In genomic region chr9:136947955-136948510, GRCh38 we compare ENCODE assay signal across 1 cellular context.
A peak's percentile ranks its signal among the peaks of the same experiment; 100 is the strongest.
TF ChIP-seq lines count a peak whose summit lies in the region.

No MANE protein-coding gene starts in this region.

TF ChIP-seq in HepG2, 621 proteins besides CTCF, POLR2A, EP300 and RAD21 (continued from another document and continues in another):
- TF ChIP-seq E2F2 (CRISPR knock-in tag; IDR thresholded peaks at IDR 0.05; ENCODE audit: borderline replicate concordance) (no peak), IKZF5 (CRISPR knock-in tag; IDR thresholded peaks at IDR 0.05) (peak; percentile 33; the same call in 1 of the 2 replicates), HNF4A (CRISPR knock-in tag; IDR thresholded peaks at IDR 0.05) (peak; percentile 18; the same call in 1 of the 2 replicates), RXRB (CRISPR knock-in tag; IDR thresholded peaks at IDR 0.05; ENCODE audit: borderline replicate concordance) (peak; percentile 66), ESRRA (CRISPR knock-in tag; IDR thresholded peaks at IDR 0.05; ENCODE audit: low read depth) (peak; percentile 41; the same call in 1 of the 2 replicates), U2AF2 (IDR thresholded peaks at IDR 0.05; ENCODE audit: low read depth, low read length) (no peak), MYC (CRISPR knock-in tag; IDR thresholded peaks at IDR 0.05; ENCODE audit: borderline replicate concordance) (peak; percentile 64; the same call in 1 of the 2 replicates), ONECUT2 (CRISPR knock-in tag; IDR thresholded peaks at IDR 0.05) (no peak), IRF9 (CRISPR knock-in tag; IDR thresholded peaks at IDR 0.05; ENCODE audit: borderline replicate concordance) (peak; percentile 40; the same call in 1 of the 2 replicates), ZNF598 (CRISPR knock-in tag; IDR thresholded peaks at IDR 0.05; ENCODE audit: borderline replicate concordance) (peak; percentile 43; the same call in 1 of the 2 replicates), ZNF513 (CRISPR knock-in tag; conservative IDR thresholded peaks at IDR 0.05) (peak; percentile 86; the same call in 1 of the 2 replicates), FOXO1 (CRISPR knock-in tag; IDR thresholded peaks at IDR 0.05) (no peak), HMG20B (CRISPR knock-in tag; conservative IDR thresholded peaks at IDR 0.05) (no peak), MED1 (CRISPR knock-in tag; IDR thresholded peaks at IDR 0.05) (peak; percentile 65; the same call in 1 of the 2 replicates), ELF3 (CRISPR knock-in tag; IDR thresholded peaks at IDR 0.05) (no peak), ZSCAN31 (CRISPR knock-in tag; IDR thresholded peaks at IDR 0.05; ENCODE audit: low read depth) (0 out of 2 replicates have a peak, but pooled peaks have one; percentile 26), ZNF121 (CRISPR knock-in tag; IDR thresholded peaks at IDR 0.05) (0 out of 2 replicates have a peak, but pooled peaks have one; percentile 4), RFXAP (CRISPR knock-in tag; IDR thresholded peaks at IDR 0.05; ENCODE audit: borderline replicate concordance) (peak; percentile 55; the same call in 1 of the 2 replicates), RELA (CRISPR knock-in tag; IDR thresholded peaks at IDR 0.05) (no peak), GATAD1 (CRISPR knock-in tag; IDR thresholded peaks at IDR 0.05) (0 out of 2 replicates have a peak, but pooled peaks have one; percentile 18), GATA4 (IDR thresholded peaks at IDR 0.05; ENCODE audit: borderline replicate concordance, low read depth) (no peak), TCF7L2 (IDR thresholded peaks at IDR 0.05; ENCODE audit: low read depth, low read length) (no peak), KDM3A (CRISPR knock-in tag; IDR thresholded peaks at IDR 0.05; ENCODE audit: low read depth) (0 out of 2 replicates have a peak, but pooled peaks have one; percentile 58), GATAD2A (CRISPR knock-in tag; IDR thresholded peaks at IDR 0.05) (peak; percentile 65), AGO2 (optimal IDR thresholded peaks at IDR 0.05; ENCODE audit: low read depth, low read length) (peak; percentile 22), KDM1A (CRISPR knock-in tag; IDR thresholded peaks at IDR 0.05) (0 out of 2 replicates have a peak, but pooled peaks have one; percentile 7), ZBTB7A (CRISPR knock-in tag; IDR thresholded peaks at IDR 0.05) (0 out of 2 replicates have a peak, but pooled peaks have one; percentile 26), SMC3 (IDR thresholded peaks at IDR 0.05; ENCODE audit: low read length) (peak; percentile 35; the same call in 1 of the 2 replicates), HIC2 (CRISPR knock-in tag; IDR thresholded peaks at IDR 0.05; ENCODE audit: low read depth) (peak; percentile 69), HBP1 (CRISPR knock-in tag; IDR thresholded peaks at IDR 0.05; ENCODE audit: low read depth) (no peak), HDAC1 (CRISPR knock-in tag; IDR thresholded peaks at IDR 0.05) (peak; percentile 52; the same call in 1 of the 2 replicates), ZNF766 (CRISPR knock-in tag; IDR thresholded peaks at IDR 0.05; ENCODE audit: borderline replicate concordance) (0 out of 2 replicates have a peak, but pooled peaks have one; percentile 14), HMGXB4 (CRISPR knock-in tag; IDR thresholded peaks at IDR 0.05; ENCODE audit: borderline replicate concordance in 1 of 2, low read depth in 1 of 2) (peak; percentile 42 to 83; a peak in 2 of 4 replicates), ZNF556 (CRISPR knock-in tag; IDR thresholded peaks at IDR 0.05; ENCODE audit: borderline replicate concordance) (0 out of 2 replicates have a peak, but pooled peaks have one; percentile 40), NONO (IDR thresholded peaks at IDR 0.05) (no peak), NONO (CRISPR knock-in tag; conservative IDR thresholded peaks at IDR 0.05) (peak; percentile 62), ZNF34 (CRISPR knock-in tag; IDR thresholded peaks at IDR 0.05; ENCODE audit: borderline replicate concordance) (no peak), MLX (CRISPR knock-in tag; IDR thresholded peaks at IDR 0.05) (no peak), AHDC1 (CRISPR knock-in tag; IDR thresholded peaks at IDR 0.05; ENCODE audit: borderline replicate concordance) (no peak), ZBTB7B (CRISPR knock-in tag; IDR thresholded peaks at IDR 0.05) (peak; percentile 89; the same call in 1 of the 2 replicates), HNF1B (CRISPR knock-in tag; IDR thresholded peaks at IDR 0.05) (peak; percentile 74; the same call in 1 of the 2 replicates), CBX5 (CRISPR knock-in tag; IDR thresholded peaks at IDR 0.05; ENCODE audit: borderline replicate concordance) (peak; percentile 35; the same call in 1 of the 2 replicates), HOXA5 (CRISPR knock-in tag; IDR thresholded peaks at IDR 0.05) (peak; percentile 70; the same call in 1 of the 2 replicates), KLF16 (CRISPR knock-in tag; IDR thresholded peaks at IDR 0.05) (peak in 1 of 2 experiments; percentile 32; a peak in 1 of 4 replicates), ZNF274 (CRISPR knock-in tag; IDR thresholded peaks at IDR 0.05) (0 out of 2 replicates have a peak, but pooled peaks have one; percentile 57)
